Comparison of ENCODE assay signal across 8 cellular contexts in genomic region chr21:33643658-33644311, GRCh38. TPM values are rescaled to one million over a fixed set of nuclear protein-coding genes. Genes with fewer than 3 reads are reported as not detected.
DNase-seq lines count a peak whose midpoint lies in the region; ATAC-seq and TF ChIP-seq lines count a peak whose summit lies in the region.

No MANE protein-coding gene starts in this region.

- peaks cover 0 to 3% (median 0%) of the 10 kb centered on the region in 3 donors for H3K9me3 Mint-ChIP-seq in IgD-negative memory B cell

- H3K27me3 ChIP-seq in BJ (ENCODE audit: control insufficient read depth, insufficient read depth, low read length) (no peaks in the 10 kb centered on the region), left lung (peaks cover 0 to 11% of the 10 kb centered on the region in 2 donors), tibial artery (no peaks in the 10 kb centered on the region)

- POLR2A ChIA-PET in BJ (lab: Charles Lee) = no interaction called here

- ATAC-seq in left lung (no peak), HG03159 (IDR thresholded peaks at IDR 0.05; ENCODE audit: unreplicated experiment) (no peak)

- peak overlapping the region; percentile 81 to 93 (median 92) for H3K4me3 Mint-ChIP-seq in IgD-negative memory B cell

- no peak for DNase-seq in BJ (ENCODE audit: low read depth)
- peak; percentile 52 for DNase-seq in astrocyte of the spinal cord (ENCODE audit: low read depth, low spot score)
- DNase-seq in left lung = no peak
- no peak for DNase-seq in tibial artery
- DNase-seq in NCI-H2171 (lab: John Stamatoyannopoulos, UW) = no peak
- no peak for DNase-seq in Kasumi-1 (lab: John Stamatoyannopoulos, UW)

- in situ Hi-C loops in astrocyte of the spinal cord (cut with HindIII; ENCODE audit: low sequenced_read_pairs) = no loop called here

- H3K9me3 ChIP-seq in left lung (no peaks in the 10 kb centered on the region), tibial artery (no peaks in the 10 kb centered on the region)

- H3K4me1 ChIP-seq in left lung (peaks cover 7 to 36% of the 10 kb centered on the region in 2 donors), tibial artery (peaks cover 0 to 34% (median 22%) of the 10 kb centered on the region in 4 donors)

- no peaks in the 10 kb centered on the region for H3K36me3 Mint-ChIP-seq in IgD-negative memory B cell

- H3K36me3 ChIP-seq in BJ (ENCODE audit: control insufficient read depth, insufficient read depth, low read length) = no peaks in the 10 kb centered on the region
- H3K36me3 ChIP-seq in left lung = no peaks in the 10 kb centered on the region
- no peaks in the 10 kb centered on the region for H3K36me3 ChIP-seq in tibial artery

- CTCF ChIA-PET in BJ (lab: Yijun Ruan, JAX) = interaction anchor here (1.7 kb wide), 1 partner anchor 251 kb away, joined by 4 read pairs; no protein-coding TSS in a partner anchor

- intact Hi-C loops in left lung (cut with DNase I) = loop anchor here in 1 of 2 donors (10.0 kb wide), 1 partner anchor 261 kb away; no protein-coding TSS in a partner anchor
- intact Hi-C loops in tibial artery (cut with DNase I; ENCODE audit: low total_unique reads) = loop anchor here (5.0 to 10.0 kb wide), 2 partner anchors 161 to 251 kb away; no protein-coding TSS in a partner anchor

- TF ChIP-seq CTCF in BJ (IDR thresholded peaks at IDR 0.05; ENCODE audit: insufficient read depth, low read depth, low read length) (no peak), astrocyte of the spinal cord (IDR thresholded peaks at IDR 0.05; ENCODE audit: low read depth, low read length) (no peak), left lung (IDR thresholded peaks at IDR 0.05) (no peak), tibial artery (IDR thresholded peaks at IDR 0.05) (no peak)

- peaks cover 14% of the 10 kb centered on the region for H3K27me3 Mint-ChIP-seq in IgD-negative memory B cell

- peak overlapping the region; percentile 84 for H3K4me3 ChIP-seq in BJ (ENCODE audit: low read depth, low read length)
- H3K4me3 ChIP-seq in astrocyte of the spinal cord (ENCODE audit: low read depth, low read length) = peak overlapping the region; percentile 69
- peak overlapping the region; percentile 82 to 97 for H3K4me3 ChIP-seq in left lung
- peak overlapping the region; percentile 94 to 97 for H3K4me3 ChIP-seq in tibial artery

- H3K27ac ChIP-seq in left lung = peak overlapping the region; percentile 91
- H3K27ac ChIP-seq in tibial artery = peak overlapping the region; percentile 89 to 90

- peaks cover 6 to 7% (median 6%) of the 10 kb centered on the region in 3 donors for H3K4me1 Mint-ChIP-seq in IgD-negative memory B cell

- peak overlapping the region in 1 of 3 donors; percentile 70 for H3K27ac Mint-ChIP-seq in IgD-negative memory B cell

RNA-seq across cellular contexts. Expression of gene ITSN1, which starts 1.5 kb away (rescaled TPM):
- polyA plus RNA-seq in BJ (2011; rRNA removed) = 56.2 and 68.4 TPM in 2 replicates
- 52.1 and 55.5 TPM in 2 replicates for polyA minus RNA-seq in BJ (2011; rRNA and poly(A)+ RNA removed)
- 0.01 TPM for polyA plus RNA-seq in IgD-negative memory B cell
- 10 to 100 TPM; 38.9 to 44.5 TPM for total RNA-seq in left lung

RNA-seq across cellular contexts. Expression of gene CRYZL1, which starts 2.2 kb away (rescaled TPM):
- polyA plus RNA-seq in BJ (2011; rRNA removed) (21.2 and 43.0 TPM in 2 replicates), IgD-negative memory B cell (30.2 TPM)
- 15.9 and 21.2 TPM in 2 replicates for polyA minus RNA-seq in BJ (2011; rRNA and poly(A)+ RNA removed)
- total RNA-seq in left lung = 10 to 100 TPM; 21.8 to 27.9 TPM

RNA-seq across cellular contexts. Expression of gene DONSON, which starts 55.3 kb away (rescaled TPM):
- 12.7 and 19.4 TPM in 2 replicates for polyA plus RNA-seq in BJ (2011; rRNA removed)
- polyA minus RNA-seq in BJ (2011; rRNA and poly(A)+ RNA removed) = 6.1 and 8.4 TPM in 2 replicates
- 1.5 TPM for polyA plus RNA-seq in IgD-negative memory B cell
- total RNA-seq in left lung = 10 to 100 TPM; 14.3 to 15.1 TPM

Comparison
In these comparisons a context has a peak if more than half of its experiments do, and no peak if none do; other contexts are left out.
1. RNA of gene ITSN1, which starts 1.5 kb away (polyA plus RNA-seq): 56.2 to 68.4 TPM in BJ; 0.01 TPM in IgD-negative memory B cell (single experiment); every median in the first group is over 10 times any median in the second.
2. Peak in every context shown above with its lines, with median percentiles within 50 percentile points of each other: H3K4me3 ChIP-seq.